Comparison of ENCODE assay signal across 8 cellular contexts in genomic region chr16:11232852-11233726, GRCh38. TPM values are rescaled to one million over a fixed set of nuclear protein-coding genes. Genes with fewer than 3 reads are reported as not detected.
A peak's percentile ranks its signal among the peaks of the same experiment; 100 is the strongest.
DNase-seq lines count a peak whose midpoint lies in the region; ATAC-seq, FAIRE-seq and TF ChIP-seq lines count a peak whose summit lies in the region.

No MANE protein-coding gene starts in this region.

- POLR2A ChIA-PET in activated CD4-positive, alpha-beta T cell treated with anti-CD3 and anti-CD28 coated beads for 36 hours (lab: Charles Lee): interaction anchor here (0.6 to 4.6 kb wide), 11 partner anchors 8 to 283 kb away, joined by 3 to 27 read pairs (median 5); partner anchors contain the start of gene SOCS1

- intact Hi-C loops in activated CD4-positive, alpha-beta T cell treated with anti-CD3 and anti-CD28 coated beads for 36 hours (cut with DNase I, micrococcal nuclease): loop anchor here (1.0 to 2.0 kb wide), 8 partner anchors 8 to 245 kb away; partner anchors contain the start of gene SOCS1 (in 1 of the 2)

- H3K27ac Mint-ChIP-seq in activated CD4-positive, alpha-beta T cell treated with anti-CD3 and anti-CD28 coated beads for 36 hours: peak overlapping the region; percentile 97
- peak overlapping the region; percentile 97 for H3K27ac Mint-ChIP-seq in effector memory CD8-positive, alpha-beta T cell

- H3K27me3 Mint-ChIP-seq in activated CD4-positive, alpha-beta T cell treated with anti-CD3 and anti-CD28 coated beads for 36 hours: no peaks in the 10 kb centered on the region
- H3K27me3 Mint-ChIP-seq in effector memory CD8-positive, alpha-beta T cell: no peaks in the 10 kb centered on the region

- TF ChIP-seq CTCF in D721Med (IDR thresholded peaks at IDR 0.05; ENCODE audit: insufficient read depth, missing control alignments): no peak

- no peak for FAIRE-seq in HTR-8/SVneo (lab: Jason Lieb, UNC)
- no peak for FAIRE-seq in D721Med (lab: Jason Lieb, UNC)

- no peaks in the 10 kb centered on the region for H3K9me3 Mint-ChIP-seq in activated CD4-positive, alpha-beta T cell treated with anti-CD3 and anti-CD28 coated beads for 36 hours (ENCODE audit: low read depth)
- H3K9me3 Mint-ChIP-seq in effector memory CD8-positive, alpha-beta T cell: no peaks in the 10 kb centered on the region

- CTCF ChIA-PET in activated CD4-positive, alpha-beta T cell treated with anti-CD3 and anti-CD28 coated beads for 36 hours (lab: Charles Lee): interaction anchor here (0.8 to 2.4 kb wide), 8 partner anchors 8 to 268 kb away, joined by 3 to 9 read pairs (median 6); partner anchors contain the start of gene SOCS1

- H3K4me3 Mint-ChIP-seq in activated CD4-positive, alpha-beta T cell treated with anti-CD3 and anti-CD28 coated beads for 36 hours: peak overlapping the region; percentile 60
- peak overlapping the region; percentile 77 to 84 for H3K4me3 Mint-ChIP-seq in effector memory CD8-positive, alpha-beta T cell

- no peaks in the 10 kb centered on the region for H3K36me3 Mint-ChIP-seq in activated CD4-positive, alpha-beta T cell treated with anti-CD3 and anti-CD28 coated beads for 36 hours (ENCODE audit: low read depth)
- H3K36me3 Mint-ChIP-seq in effector memory CD8-positive, alpha-beta T cell (ENCODE audit: insufficient read depth): peaks cover 3% of the 10 kb centered on the region

- DNase-seq in activated CD4-positive, alpha-beta T cell treated with anti-CD3 and anti-CD28 coated beads for 36 hours: peak; percentile 96
- peak; percentile 76 to 79 (median 78) for DNase-seq in effector memory CD8-positive, alpha-beta T cell
- DNase-seq in stimulated activated CD4-positive, alpha-beta T cell treated with anti-CD3 and anti-CD28 coated beads, Interleukin-2, amount 100 ng/mL, for 4 hours (ENCODE audit: low read depth): peak; percentile 86
- DNase-seq in HTR-8/SVneo (ENCODE audit: insufficient read length, low spot score) (no peak), D721Med (ENCODE audit: insufficient read length, low spot score) (no peak), NCI-H748 (lab: John Stamatoyannopoulos, UW; ENCODE audit: unreplicated experiment) (no peak)

- ATAC-seq in GM18517 (IDR thresholded peaks at IDR 0.05; ENCODE audit: unreplicated experiment) (peak; percentile 59), HG03097 (IDR thresholded peaks at IDR 0.05; ENCODE audit: low FRiP score, unreplicated experiment) (peak; percentile 48)
- peak; percentile 82 for ATAC-seq in activated CD4-positive, alpha-beta T cell treated with anti-CD3 and anti-CD28 coated beads for 36 hours
- ATAC-seq in effector memory CD8-positive, alpha-beta T cell (replicated peaks): peak; percentile 89

- peaks cover 80% of the 10 kb centered on the region for H3K4me1 Mint-ChIP-seq in activated CD4-positive, alpha-beta T cell treated with anti-CD3 and anti-CD28 coated beads for 36 hours
- H3K4me1 Mint-ChIP-seq in effector memory CD8-positive, alpha-beta T cell (ENCODE audit: low read depth in 2 of 2): peaks cover 38 to 53% of the 10 kb centered on the region in 2 donors

RNA-seq across cellular contexts. Expression of gene SOCS1, which starts 22.9 kb away (rescaled TPM):
- 100 to 1,000 TPM in 1 of 2 experiments, 10 to 100 TPM in 1; 100.0 to 103 TPM for total RNA-seq in activated CD4-positive, alpha-beta T cell treated with anti-CD3 and anti-CD28 coated beads for 36 hours

RNA-seq across cellular contexts. Expression of gene TNP2, which starts 36.0 kb away (rescaled TPM):
- total RNA-seq in activated CD4-positive, alpha-beta T cell treated with anti-CD3 and anti-CD28 coated beads for 36 hours: not detected

RNA-seq across cellular contexts. Expression of gene PRM3, which starts 40.3 kb away (rescaled TPM):
- not detected for total RNA-seq in activated CD4-positive, alpha-beta T cell treated with anti-CD3 and anti-CD28 coated beads for 36 hours

RNA-seq across cellular contexts. Expression of gene PRM2, which starts 43.2 kb away (rescaled TPM):
- not detected for total RNA-seq in activated CD4-positive, alpha-beta T cell treated with anti-CD3 and anti-CD28 coated beads for 36 hours

RNA-seq across cellular contexts. Expression of gene PRM1, which starts 48.0 kb away (rescaled TPM):
- not detected for total RNA-seq in activated CD4-positive, alpha-beta T cell treated with anti-CD3 and anti-CD28 coated beads for 36 hours

Comparison
In these comparisons a context has a peak if more than half of its experiments do, and no peak if none do; other contexts are left out.
1. DNase-seq: peak in activated CD4-positive, alpha-beta T cell treated with anti-CD3 and anti-CD28 coated beads for 36 hours (single experiment), effector memory CD8-positive, alpha-beta T cell (3 of 3) and stimulated activated CD4-positive, alpha-beta T cell treated with anti-CD3 and anti-CD28 coated beads, Interleukin-2, amount 100 ng/mL, for 4 hours (single experiment); none in HTR-8/SVneo (single experiment), D721Med (single experiment) and NCI-H748 (single experiment).
2. Peak in every context shown above with its lines, with median percentiles within 50 percentile points of each other: ATAC-seq.